Comparison of ENCODE assay signal across 9 cellular contexts in genomic region chr3:187750041-187750512, GRCh38. TPM values are rescaled to one million over a fixed set of nuclear protein-coding genes. Genes with fewer than 3 reads are reported as not detected.
DNase-seq lines count a peak whose midpoint lies in the region; ATAC-seq and TF ChIP-seq lines count a peak whose summit lies in the region.
"Had no signal": no experiment of that assay in that cellular context is flagged by ENCODE, and none has a peak within 500 bp of the region (broad histone marks: within the 10 kb centered on the region; RNA-seq: fewer than 3 reads in every experiment).

No MANE protein-coding gene starts in this region.

- in situ Hi-C loops in Panc1 (cut with HindIII; ENCODE audit: low pct_unique_long_range_greater_than_20kb, low sequenced_read_pairs): no loop called here

- no peaks in the 10 kb centered on the region for H3K27me3 ChIP-seq in Panc1 (ENCODE audit: control insufficient read depth, insufficient read depth, low read length)
- no peaks in the 10 kb centered on the region for H3K27me3 ChIP-seq in foreskin keratinocyte
- no peaks in the 10 kb centered on the region for H3K27me3 ChIP-seq in psoas muscle (ENCODE audit: insufficient read depth in 3 of 3, low read length in 2 of 3)

- no peak for TF ChIP-seq CTCF in HEK293 (tag by site-specific recombination; IDR thresholded peaks at IDR 0.05)
- no peak for TF ChIP-seq CTCF in Panc1 (IDR thresholded peaks at IDR 0.05)
- no peak for TF ChIP-seq CTCF in foreskin keratinocyte (conservative IDR thresholded peaks at IDR 0.05)
- no peak for TF ChIP-seq CTCF in psoas muscle (IDR thresholded peaks at IDR 0.05)

- POLR2A ChIA-PET in HEK293 (lab: Yijun Ruan, JAX) (interaction anchor here (1.2 kb wide), 1 partner anchor 11 kb away, joined by 3 read pairs; no protein-coding TSS in a partner anchor), Panc1 (lab: Charles Lee) (interaction anchor here (0.6 kb wide), 3 partner anchors 14 to 1355 kb away, joined by 3 to 13 read pairs (median 3); no protein-coding TSS in a partner anchor)

- no peaks in the 10 kb centered on the region for H3K36me3 ChIP-seq in HEK293 (ENCODE audit: control insufficient read depth in 2 of 2, insufficient read depth in 1 of 2, low read length in 2 of 2)
- peaks cover under 1% of the 10 kb centered on the region; the same call in 1 of the 2 replicates for H3K36me3 ChIP-seq in Panc1 (ENCODE audit: control insufficient read depth, insufficient read depth, low read length)
- no peaks in the 10 kb centered on the region for H3K36me3 ChIP-seq in psoas muscle (ENCODE audit: insufficient read depth in 1 of 2, low read depth in 1 of 2)

- CTCF ChIA-PET in HEK293 (lab: Yijun Ruan, JAX): interaction anchor here (1.2 to 2.8 kb wide), 4 partner anchors 10 to 1205 kb away, joined by 3 to 11 read pairs (median 8); no protein-coding TSS in a partner anchor
- CTCF ChIA-PET in Panc1 (lab: Charles Lee): interaction anchor here (0.7 to 1.0 kb wide), 2 partner anchors 10 to 65 kb away, joined by 3 to 8 read pairs; no protein-coding TSS in a partner anchor

- no TSS peak for BruUV-seq in Panc1 (replicated peaks; lab: Mats Ljungman, UMichigan)

- DNase-seq in Panc1 (ENCODE audit: low read depth, low spot score) (no peak), foreskin keratinocyte (peak in 1 of 2 donors; percentile 84), psoas muscle (peak; percentile 16 to 73)

- H3K9me3 ChIP-seq in HEK293 (ENCODE audit: control insufficient read depth, insufficient read depth, low read depth, low read length): no peaks in the 10 kb centered on the region
- no peaks in the 10 kb centered on the region for H3K9me3 ChIP-seq in Panc1 (ENCODE audit: control insufficient read depth, insufficient read depth, low read depth, low read length)
- no peaks in the 10 kb centered on the region for H3K9me3 ChIP-seq in psoas muscle

- H3K27ac ChIP-seq in HEK293 (ENCODE audit: extremely low read depth, low read depth, low read length) (no peak overlapping the region; the same call in 1 of the 2 replicates), Panc1 (ENCODE audit: low read length) (peak overlapping the region; percentile 84), foreskin keratinocyte (no peak overlapping the region), psoas muscle (peak overlapping the region; percentile 100)

- 10 to 19% (median 15%) methylated on average over 11 of the region's 11 CpGs for WGBS in psoas muscle, 3 donors

- H3K4me1 ChIP-seq in HEK293 (ENCODE audit: control insufficient read depth, insufficient read depth, low read length) (no peaks in the 10 kb centered on the region), Panc1 (ENCODE audit: control insufficient read depth, insufficient read depth, low read length) (peaks cover 45% of the 10 kb centered on the region), foreskin keratinocyte (peaks cover 10% of the 10 kb centered on the region), psoas muscle (peaks cover 33% of the 10 kb centered on the region)

- intact Hi-C loops in Panc1 (cut with micrococcal nuclease; ENCODE audit: unreplicated experiment) (no loop called here), psoas muscle (cut with DNase I) (loop anchor here (2.0 to 10.0 kb wide), 3 partner anchors 105 to 207 kb away; no protein-coding TSS in a partner anchor)

- ATAC-seq in Panc1 (peak; percentile 79), foreskin keratinocyte (peak; percentile 63), psoas muscle (peak; percentile 40 to 47 (median 44)), GM19035 (IDR thresholded peaks at IDR 0.05; ENCODE audit: unreplicated experiment) (no peak), HG03520 (IDR thresholded peaks at IDR 0.05; ENCODE audit: unreplicated experiment) (no peak), GM21528 (IDR thresholded peaks at IDR 0.05; ENCODE audit: low FRiP score, unreplicated experiment) (no peak), HG02973 (IDR thresholded peaks at IDR 0.05; ENCODE audit: unreplicated experiment) (no peak)

- H3K4me3 ChIP-seq in HEK293 (ENCODE audit: low read depth, low read length): peak overlapping the region; percentile 20
- H3K4me3 ChIP-seq in Panc1 (ENCODE audit: low read depth in 2 of 2, low read length in 2 of 2): peak overlapping the region; percentile 41 to 58
- H3K4me3 ChIP-seq in psoas muscle: peak overlapping the region; percentile 93

TF ChIP-seq in HEK293, 187 proteins besides CTCF, POLR2A, EP300 and RAD21 (continues in another document):
- TF ChIP-seq SALL2 (tag by site-specific recombination; IDR thresholded peaks at IDR 0.05; ENCODE audit: borderline replicate concordance) (no peak), ELK4 (IDR thresholded peaks at IDR 0.05; ENCODE audit: borderline replicate concordance, low read depth, low read length) (no peak), ZNF248 (tag by site-specific recombination; IDR thresholded peaks at IDR 0.05) (no peak), ZNF184 (tag by site-specific recombination; IDR thresholded peaks at IDR 0.05) (no peak), PRDM1 (tag by site-specific recombination; IDR thresholded peaks at IDR 0.05) (peak; percentile 58; the same call in 1 of the 2 replicates), ZNF341 (tag by site-specific recombination; IDR thresholded peaks at IDR 0.05; ENCODE audit: low read depth) (peak; percentile 95), ZNF366 (tag by site-specific recombination; conservative IDR thresholded peaks at IDR 0.05) (0 out of 2 replicates have a peak, but pooled peaks have one; percentile 11), ZNF23 (tag by site-specific recombination; IDR thresholded peaks at IDR 0.05; ENCODE audit: borderline replicate concordance) (no peak), ZNF639 (tag by site-specific recombination; IDR thresholded peaks at IDR 0.05) (no peak), ZNF623 (tag by site-specific recombination; IDR thresholded peaks at IDR 0.05) (no peak)
- TF ChIP-seq, protein P1, sequence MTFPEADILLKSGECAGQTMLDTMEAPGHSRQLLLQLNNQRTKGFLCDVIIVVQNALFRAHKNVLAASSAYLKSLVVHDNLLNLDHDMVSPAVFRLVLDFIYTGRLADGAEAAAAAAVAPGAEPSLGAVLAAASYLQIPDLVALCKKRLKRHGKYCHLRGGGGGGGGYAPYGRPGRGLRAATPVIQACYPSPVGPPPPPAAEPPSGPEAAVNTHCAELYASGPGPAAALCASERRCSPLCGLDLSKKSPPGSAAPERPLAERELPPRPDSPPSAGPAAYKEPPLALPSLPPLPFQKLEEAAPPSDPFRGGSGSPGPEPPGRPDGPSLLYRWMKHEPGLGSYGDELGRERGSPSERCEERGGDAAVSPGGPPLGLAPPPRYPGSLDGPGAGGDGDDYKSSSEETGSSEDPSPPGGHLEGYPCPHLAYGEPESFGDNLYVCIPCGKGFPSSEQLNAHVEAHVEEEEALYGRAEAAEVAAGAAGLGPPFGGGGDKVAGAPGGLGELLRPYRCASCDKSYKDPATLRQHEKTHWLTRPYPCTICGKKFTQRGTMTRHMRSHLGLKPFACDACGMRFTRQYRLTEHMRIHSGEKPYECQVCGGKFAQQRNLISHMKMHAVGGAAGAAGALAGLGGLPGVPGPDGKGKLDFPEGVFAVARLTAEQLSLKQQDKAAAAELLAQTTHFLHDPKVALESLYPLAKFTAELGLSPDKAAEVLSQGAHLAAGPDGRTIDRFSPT (tag by site-specific recombination; IDR thresholded peaks at IDR 0.05): peak; percentile 9; the same call in 1 of the 2 replicates
- TF ChIP-seq, protein P2, sequence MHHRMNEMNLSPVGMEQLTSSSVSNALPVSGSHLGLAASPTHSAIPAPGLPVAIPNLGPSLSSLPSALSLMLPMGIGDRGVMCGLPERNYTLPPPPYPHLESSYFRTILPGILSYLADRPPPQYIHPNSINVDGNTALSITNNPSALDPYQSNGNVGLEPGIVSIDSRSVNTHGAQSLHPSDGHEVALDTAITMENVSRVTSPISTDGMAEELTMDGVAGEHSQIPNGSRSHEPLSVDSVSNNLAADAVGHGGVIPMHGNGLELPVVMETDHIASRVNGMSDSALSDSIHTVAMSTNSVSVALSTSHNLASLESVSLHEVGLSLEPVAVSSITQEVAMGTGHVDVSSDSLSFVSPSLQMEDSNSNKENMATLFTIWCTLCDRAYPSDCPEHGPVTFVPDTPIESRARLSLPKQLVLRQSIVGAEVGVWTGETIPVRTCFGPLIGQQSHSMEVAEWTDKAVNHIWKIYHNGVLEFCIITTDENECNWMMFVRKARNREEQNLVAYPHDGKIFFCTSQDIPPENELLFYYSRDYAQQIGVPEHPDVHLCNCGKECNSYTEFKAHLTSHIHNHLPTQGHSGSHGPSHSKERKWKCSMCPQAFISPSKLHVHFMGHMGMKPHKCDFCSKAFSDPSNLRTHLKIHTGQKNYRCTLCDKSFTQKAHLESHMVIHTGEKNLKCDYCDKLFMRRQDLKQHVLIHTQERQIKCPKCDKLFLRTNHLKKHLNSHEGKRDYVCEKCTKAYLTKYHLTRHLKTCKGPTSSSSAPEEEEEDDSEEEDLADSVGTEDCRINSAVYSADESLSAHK (tag by site-specific recombination; IDR thresholded peaks at IDR 0.05): no peak

RNA-seq across cellular contexts. Expression of gene BCL6, which starts 4.8 kb away (rescaled TPM):
- total RNA-seq in Panc1 (2021; ENCODE audit: unreplicated experiment): 21.5 TPM
- 25.3 TPM for polyA plus RNA-seq in Panc1 (2012; ENCODE audit: insufficient read length)
- 7.1 and 7.7 TPM in 2 replicates for total RNA-seq in foreskin keratinocyte
- polyA plus RNA-seq in foreskin keratinocyte: 1.9 and 2.3 TPM in 2 replicates
- total RNA-seq in psoas muscle: 100 to 1,000 TPM; 235 to 524 (median 312) TPM
- 100 to 1,000 TPM in 2 of 3 donors, 10 to 100 TPM in 1; 43.2 to 276 (median 172) TPM for polyA plus RNA-seq in psoas muscle

RNA-seq across cellular contexts. Expression of gene RTP2, which starts 47.7 kb away (rescaled TPM):
- not detected for total RNA-seq in Panc1 (2021; ENCODE audit: unreplicated experiment)
- not detected for polyA plus RNA-seq in Panc1 (2012; ENCODE audit: insufficient read length)
- total RNA-seq in foreskin keratinocyte: not detected in 2 replicates
- not detected in 2 replicates for polyA plus RNA-seq in foreskin keratinocyte
- total RNA-seq in psoas muscle: 1 to 10 TPM in 1 of 4 donors, under 1 TPM in 2, not detected in 1; 0.21 to 4.0 (median 0.32) TPM
- polyA plus RNA-seq in psoas muscle: under 1 TPM in 2 of 3 donors, not detected in 1; 0.08 to 0.66 TPM
- total RNA-seq: mononuclear cell had no signal

Comparison
In these comparisons a context has a peak if more than half of its experiments do, and no peak if none do; other contexts are left out.
1. H3K27ac ChIP-seq: peak in Panc1 (single experiment) and psoas muscle (single experiment); none in HEK293 (single experiment) and foreskin keratinocyte (single experiment).
2. H3K4me3 ChIP-seq: peak in every context shown above with its lines; median percentile 93 in psoas muscle; 50 in Panc1; 20 in HEK293.
3. ATAC-seq: peak in Panc1 (single experiment), foreskin keratinocyte (single experiment) and psoas muscle (4 of 4); none in GM19035 (single experiment), HG03520 (single experiment), GM21528 (single experiment) and HG02973 (single experiment).
4. RNA of gene BCL6, which starts 4.8 kb away (total RNA-seq): 235 to 524 TPM in psoas muscle; 21.5 TPM in Panc1 (single experiment) and 7.1 to 7.7 TPM in foreskin keratinocyte; every median in the first group is over 10 times any median in the second.